In the genomic region with DNA sequence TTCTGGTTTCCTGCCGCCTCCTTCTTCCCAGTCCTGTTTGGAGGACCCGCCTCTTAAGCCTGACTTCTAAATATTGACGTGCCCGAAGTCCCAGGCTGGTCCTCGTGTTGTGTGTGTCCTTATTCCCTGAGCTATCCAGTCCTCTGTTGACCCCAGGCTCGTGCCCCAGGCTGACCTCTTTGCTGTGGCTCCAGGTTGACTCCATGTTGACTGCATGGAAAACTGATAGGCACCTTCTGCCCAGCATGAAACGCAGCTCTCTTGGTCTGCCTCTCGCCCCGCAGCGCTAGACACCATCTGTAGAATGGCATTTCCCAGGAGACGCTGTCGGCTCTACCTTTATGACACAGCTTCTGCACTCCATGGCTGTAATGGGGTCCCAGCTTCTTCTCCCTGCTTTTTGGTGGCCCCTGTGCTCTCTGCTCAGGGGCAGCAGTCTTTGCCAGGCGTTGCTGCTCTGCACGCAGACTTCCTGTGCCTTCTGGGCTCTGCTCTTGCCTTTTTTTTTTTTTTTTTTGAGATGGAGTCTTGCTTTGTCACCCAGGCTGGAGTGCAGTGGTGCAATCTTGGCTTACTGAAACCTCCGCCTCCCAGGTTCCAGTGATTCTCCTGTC, we compare ENCODE assay signal across 17 cellular contexts. TPM values are rescaled to one million over a fixed set of nuclear protein-coding genes. Genes with fewer than 3 reads are reported as not detected.
DNase-seq lines count a peak whose midpoint lies in the region; ATAC-seq and TF ChIP-seq lines count a peak whose summit lies in the region.
"Had no signal": no experiment of that assay in that cellular context is flagged by ENCODE, and none has a peak within 500 bp of the region (broad histone marks: within the 10 kb centered on the region; RNA-seq: fewer than 3 reads in every experiment).

No MANE protein-coding gene starts in this region.

- intact Hi-C loops in upper lobe of right lung (cut with DNase I): no loop called here

- H3K27ac Mint-ChIP-seq in activated naive CD8-positive, alpha-beta T cell: peak overlapping the region; percentile 68
- H3K27ac Mint-ChIP-seq in activated naive CD8-positive, alpha-beta T cell treated with anti-CD3 and anti-CD28 coated beads, Interleukin-2, amount 50 U/mL, for 24 hours: no peak overlapping the region
- H3K27ac Mint-ChIP-seq: activated T-helper 1 cell treated with anti-CD3 and anti-CD28 coated beads, Interleukin-12 subunit alpha, Interleukin-12 subunit beta, Interleukin-2, Interleukin-4 antibody, amounts not matched to agents 30 ng/mL and 10 ng/mL and 1 ng/mL, durations not matched to agents 14 hours and 24 hours and 36 hours had no signal

- H3K27ac ChIP-seq in upper lobe of right lung: no peak overlapping the region
- H3K27ac ChIP-seq: coronary artery, parathyroid adenoma had no signal

- H3K36me3 ChIP-seq in upper lobe of right lung: peaks cover 12% of the 10 kb centered on the region

- ATAC-seq in activated naive CD8-positive, alpha-beta T cell treated with anti-CD3 and anti-CD28 coated beads, Interleukin-2, amount 50 U/mL, for 24 hours: no peak
- ATAC-seq in upper lobe of right lung (peak; percentile 39), HG03095 (IDR thresholded peaks at IDR 0.05; ENCODE audit: unreplicated experiment) (no peak), GM18870 (IDR thresholded peaks at IDR 0.05; ENCODE audit: unreplicated experiment) (no peak)

- peak overlapping the region; percentile 21 for H3K4me3 ChIP-seq in mononuclear cell (ENCODE audit: low read length)
- no peak overlapping the region for H3K4me3 ChIP-seq in upper lobe of right lung
- H3K4me3 ChIP-seq: coronary artery, smooth muscle cell had no signal

- no peak for TF ChIP-seq CTCF in upper lobe of right lung (IDR thresholded peaks at IDR 0.05)

- peaks cover 53% of the 10 kb centered on the region for H3K4me1 Mint-ChIP-seq in activated naive CD8-positive, alpha-beta T cell (ENCODE audit: low read depth)
- peaks cover 49% of the 10 kb centered on the region for H3K4me1 Mint-ChIP-seq in activated naive CD8-positive, alpha-beta T cell treated with anti-CD3 and anti-CD28 coated beads, Interleukin-2, amount 50 U/mL, for 24 hours

- peak overlapping the region; percentile 54 for H3K4me3 Mint-ChIP-seq in activated naive CD8-positive, alpha-beta T cell
- no peak overlapping the region for H3K4me3 Mint-ChIP-seq in activated naive CD8-positive, alpha-beta T cell treated with anti-CD3 and anti-CD28 coated beads, Interleukin-2, amount 50 U/mL, for 24 hours

- no peak for DNase-seq in activated naive CD8-positive, alpha-beta T cell treated with anti-CD3 and anti-CD28 coated beads, Interleukin-2, amount 50 U/mL, for 24 hours
- DNase-seq in UCSD-AML1 (lab: John Stamatoyannopoulos, UW; ENCODE audit: unreplicated experiment) (peak; percentile 39), upper lobe of right lung (peak; percentile 38), activated gamma-delta T cell treated with Interleukin-2 at 50 U/mL for 16 hours (no peak)
- DNase-seq: erythroblast; HCEC 1CT; islet precursor cell; NCI-H2107; stimulated activated naive CD4-positive, alpha-beta T cell treated with Interleukin-2 at 50 U/mL for 16 hours had no signal

- H3K9me3 ChIP-seq in mononuclear cell (ENCODE audit: low read depth, low read length) (no peaks in the 10 kb centered on the region), upper lobe of right lung (no peaks in the 10 kb centered on the region)

- H3K4me1 ChIP-seq in mononuclear cell (ENCODE audit: insufficient read depth, low read length): peaks cover 34% of the 10 kb centered on the region
- no peaks in the 10 kb centered on the region for H3K4me1 ChIP-seq in upper lobe of right lung
- H3K4me1 ChIP-seq: parathyroid adenoma had no signal

- H3K9me3 Mint-ChIP-seq in activated naive CD8-positive, alpha-beta T cell (ENCODE audit: low read depth): no peaks in the 10 kb centered on the region
- H3K9me3 Mint-ChIP-seq in activated naive CD8-positive, alpha-beta T cell treated with anti-CD3 and anti-CD28 coated beads, Interleukin-2, amount 50 U/mL, for 24 hours: no peaks in the 10 kb centered on the region
- H3K9me3 Mint-ChIP-seq: activated T-helper 1 cell treated with anti-CD3 and anti-CD28 coated beads, Interleukin-12 subunit alpha, Interleukin-12 subunit beta, Interleukin-2, Interleukin-4 antibody, amounts not matched to agents 30 ng/mL and 10 ng/mL and 1 ng/mL, durations not matched to agents 14 hours and 24 hours and 36 hours had no signal

- H3K36me3 Mint-ChIP-seq in activated naive CD8-positive, alpha-beta T cell: peaks cover 14% of the 10 kb centered on the region
- H3K36me3 Mint-ChIP-seq in activated naive CD8-positive, alpha-beta T cell treated with anti-CD3 and anti-CD28 coated beads, Interleukin-2, amount 50 U/mL, for 24 hours (ENCODE audit: low read depth): peaks cover 42% of the 10 kb centered on the region

- H3K27me3 ChIP-seq in mononuclear cell (ENCODE audit: insufficient read depth, low read length) (no peaks in the 10 kb centered on the region), upper lobe of right lung (no peaks in the 10 kb centered on the region)

- H3K27me3 Mint-ChIP-seq in activated naive CD8-positive, alpha-beta T cell: no peaks in the 10 kb centered on the region
- H3K27me3 Mint-ChIP-seq in activated naive CD8-positive, alpha-beta T cell treated with anti-CD3 and anti-CD28 coated beads, Interleukin-2, amount 50 U/mL, for 24 hours: no peaks in the 10 kb centered on the region

RNA-seq across cellular contexts. Expression of gene EHMT1, which starts 28.4 kb away (rescaled TPM):
- 56.6 TPM for total RNA-seq in mononuclear cell
- 82.7 TPM for total RNA-seq in upper lobe of right lung

RNA-seq across cellular contexts. Expression of gene ARRDC1, which starts 41.7 kb away (rescaled TPM):
- 28.7 TPM for total RNA-seq in mononuclear cell
- 69.1 TPM for total RNA-seq in upper lobe of right lung

RNA-seq across cellular contexts. Expression of gene ZMYND19, which starts 56.9 kb away (rescaled TPM):
- total RNA-seq in mononuclear cell: 1.4 TPM
- total RNA-seq in upper lobe of right lung: 18.3 TPM

Comparison
In these comparisons a context has a peak if more than half of its experiments do, and no peak if none do; other contexts are left out.
1. DNase-seq: peak in UCSD-AML1 (single experiment) and upper lobe of right lung (single experiment); none in activated naive CD8-positive, alpha-beta T cell treated with anti-CD3 and anti-CD28 coated beads, Interleukin-2, amount 50 U/mL, for 24 hours (single experiment) and activated gamma-delta T cell treated with Interleukin-2 at 50 U/mL for 16 hours (single experiment).